ENCODE assay signal across 26 cellular contexts in genomic region chr5:55171471-55171870, GRCh38. TPM values are rescaled to one million over a fixed set of nuclear protein-coding genes. Genes with fewer than 3 reads are reported as not detected.
"Had no signal": no experiment of that assay in that cellular context is flagged by ENCODE, and none has a peak within 500 bp of the region (broad histone marks: within the 10 kb centered on the region; RNA-seq: fewer than 3 reads in every experiment).

No MANE protein-coding gene starts in this region.

- H3K9me3 ChIP-seq: ovary, psoas muscle, spleen, suprapubic skin, testis, tibial artery, transverse colon, upper lobe of right lung, uterus had no signal

- H3K9me3 Mint-ChIP-seq: natural killer cell; nephron progenitor cell; neural progenitor cell; stimulated activated memory B cell treated with anti-CD40 and anti-IgM and Interleukin-4, amounts not matched to agents 10 μg/mL and 1 μg/mL and 100 μg/mL, for 72 hours; stimulated activated naive CD8-positive, alpha-beta T cell treated with anti-CD3 and anti-CD28 coated beads, Interleukin-15, amount 100 ng/mL, for 72 hours; type B pancreatic cell had no signal

- H3K9ac ChIP-seq: neural progenitor cell, parathyroid adenoma had no signal

- H2AFZ ChIP-seq: neural progenitor cell, parathyroid adenoma had no signal

- H3K27ac ChIP-seq: neural progenitor cell, ovary, parathyroid adenoma, psoas muscle, skin epidermis, spleen, suprapubic skin, testis, tibial artery, transverse colon, upper lobe of right lung, uterus had no signal

- H3K79me2 ChIP-seq: parathyroid adenoma had no signal

- H3K27me3 ChIP-seq: ovary, testis had no signal

- H3K27ac Mint-ChIP-seq: nephron progenitor cell; neural progenitor cell; progenitor cell of endocrine pancreas; stimulated activated memory B cell treated with anti-CD40 and anti-IgM and Interleukin-4, amounts not matched to agents 10 μg/mL and 1 μg/mL and 100 μg/mL, for 72 hours; stimulated activated naive CD8-positive, alpha-beta T cell treated with anti-CD3 and anti-CD28 coated beads, Interleukin-15, amount 100 ng/mL, for 72 hours had no signal

- DNase-seq: psoas muscle, right cardiac atrium, spleen, upper lobe of right lung had no signal

- H3K36me3 Mint-ChIP-seq: natural killer cell; stimulated activated memory B cell treated with anti-CD40 and anti-IgM and Interleukin-4, amounts not matched to agents 10 μg/mL and 1 μg/mL and 100 μg/mL, for 72 hours; type B pancreatic cell had no signal

- H3K4me3 Mint-ChIP-seq: neural progenitor cell; stimulated activated memory B cell treated with anti-CD40 and anti-IgM and Interleukin-4, amounts not matched to agents 10 μg/mL and 1 μg/mL and 100 μg/mL, for 72 hours had no signal

- H3K36me3 ChIP-seq: neural progenitor cell, ovary, spleen, suprapubic skin, transverse colon, upper lobe of right lung, uterus had no signal

- H3K4me3 ChIP-seq: neural progenitor cell, ovary, skin epidermis, suprapubic skin, testis, tibial artery, transverse colon, upper lobe of right lung, uterus had no signal

RNA-seq across cellular contexts. Expression of gene CDC20B, which starts 1.5 kb away (rescaled TPM):
- total RNA-seq: natural killer cell, osteoblast, progenitor cell of endocrine pancreas, psoas muscle, renal cortical epithelial cell, right cardiac atrium, sciatic nerve, smooth muscle cell, spleen, suprapubic skin, transverse colon, upper lobe of right lung, urinary bladder had no signal
- polyA plus RNA-seq: naive thymus-derived CD4-positive, alpha-beta T cell; ovary; psoas muscle; right cardiac atrium; smooth muscle cell; spleen; urinary bladder had no signal

RNA-seq across cellular contexts. Expression of gene GPX8, which starts 11.5 kb away (rescaled TPM):
- total RNA-seq: naive thymus-derived CD4-positive, alpha-beta T cell; natural killer cell had no signal
- polyA plus RNA-seq: naive thymus-derived CD4-positive, alpha-beta T cell had no signal

RNA-seq across cellular contexts. Expression of gene MCIDAS, which starts 55.6 kb away (rescaled TPM):
- total RNA-seq: naive thymus-derived CD4-positive, alpha-beta T cell; natural killer cell; occipital lobe; progenitor cell of endocrine pancreas; psoas muscle; right cardiac atrium; sciatic nerve; smooth muscle cell; spleen; suprapubic skin; upper lobe of right lung had no signal
- polyA plus RNA-seq: naive thymus-derived CD4-positive, alpha-beta T cell; ovary; psoas muscle; right cardiac atrium; smooth muscle cell; spleen had no signal
